Comparison of ENCODE assay signal across 1 cellular context in the genomic region with DNA sequence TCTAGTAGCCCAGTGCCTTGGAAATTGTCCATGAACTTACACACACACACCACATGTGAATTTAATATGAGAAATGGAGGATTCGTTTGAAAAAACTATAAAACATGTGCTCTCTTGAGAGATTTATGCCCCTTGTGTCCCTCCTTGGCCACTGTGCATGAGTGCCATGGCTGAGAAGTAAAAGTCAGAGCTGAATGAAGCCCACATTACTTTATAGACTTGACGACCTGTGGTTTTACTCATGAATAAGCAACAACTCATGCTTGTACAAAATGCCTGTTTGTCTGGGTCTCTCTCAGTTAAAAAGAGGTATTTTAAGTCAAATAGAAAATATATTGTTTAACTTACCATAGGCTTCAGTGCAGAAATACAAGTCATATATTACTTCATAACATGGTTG.
TF ChIP-seq lines count a peak whose summit lies in the region.

No MANE protein-coding gene starts in this region.

TF ChIP-seq in GM12878, 131 proteins besides CTCF, POLR2A, EP300 and RAD21 (continued from another document):
- TF ChIP-seq ETV6 (conservative IDR thresholded peaks at IDR 0.05 in 1 of 2, IDR thresholded peaks at IDR 0.05 in 1 of 2; ENCODE audit: borderline replicate concordance in 1 of 2, low read depth in 1 of 2) (no peak), PAX8 (IDR thresholded peaks at IDR 0.05) (no peak), CBX5 (IDR thresholded peaks at IDR 0.05; ENCODE audit: low read depth) (peak; percentile 37; the same call in 1 of the 2 replicates), IKZF2 (IDR thresholded peaks at IDR 0.05) (0 out of 4 replicates have a peak, but pooled peaks of 1 of the 2 experiments have one; percentile 19), POU2F2 (IDR thresholded peaks at IDR 0.05; ENCODE audit: borderline replicate concordance, low read depth, low read length) (peak; percentile 40; the same call in 1 of the 3 replicates), SIX5 (IDR thresholded peaks at IDR 0.05; ENCODE audit: low read depth, low read length, severe bottlenecking) (no peak), PAX5 (IDR thresholded peaks at IDR 0.05; ENCODE audit: borderline replicate concordance, low read depth, low read length) (peak; percentile 58; the same call in 1 of the 2 replicates), MEF2B (IDR thresholded peaks at IDR 0.05; ENCODE audit: partially characterized antibody, poor library complexity, severe bottlenecking) (peak; percentile 81), HCFC1 (IDR thresholded peaks at IDR 0.05; ENCODE audit: low read length) (no peak), SREBF2 (IDR thresholded peaks at IDR 0.05; ENCODE audit: low read length) (no peak), NFIC (IDR thresholded peaks at IDR 0.05; ENCODE audit: low read depth, low read length) (peak; percentile 49; the same call in 1 of the 2 replicates), SIN3A (IDR thresholded peaks at IDR 0.05; ENCODE audit: low read depth, low read length) (no peak), FOXM1 (IDR thresholded peaks at IDR 0.05; ENCODE audit: low read depth, low read length) (peak; percentile 46; the same call in 1 of the 2 replicates), CEBPB (IDR thresholded peaks at IDR 0.05; ENCODE audit: borderline replicate concordance in 1 of 2, low read depth in 2 of 2, low read length in 2 of 2) (no peak), TARDBP (IDR thresholded peaks at IDR 0.05; ENCODE audit: borderline replicate concordance) (no peak), BHLHE40 (IDR thresholded peaks at IDR 0.05; ENCODE audit: borderline replicate concordance in 1 of 2, low read depth in 2 of 2, low read length in 1 of 2) (no peak), CREB1 (IDR thresholded peaks at IDR 0.05; ENCODE audit: low read depth) (no peak), RCOR1 (conservative IDR thresholded peaks at IDR 0.05; ENCODE audit: low read depth, low read length) (no peak), KAT2A (conservative IDR thresholded peaks at IDR 0.05; ENCODE audit: control insufficient read depth, low read depth, low read length) (no peak), TCF3 (IDR thresholded peaks at IDR 0.05; ENCODE audit: borderline replicate concordance, insufficient read depth, low read depth, low read length) (no peak), LARP7 (IDR thresholded peaks at IDR 0.05) (no peak), ZBED1 (IDR thresholded peaks at IDR 0.05; ENCODE audit: borderline replicate concordance) (no peak), JUNB (IDR thresholded peaks at IDR 0.05) (peak; percentile 17; the same call in 1 of the 2 replicates), BMI1 (IDR thresholded peaks at IDR 0.05; ENCODE audit: borderline replicate concordance) (no peak), YBX1 (IDR thresholded peaks at IDR 0.05) (no peak), RAD51 (IDR thresholded peaks at IDR 0.05) (no peak), NR2C2 (IDR thresholded peaks at IDR 0.05; ENCODE audit: borderline replicate concordance, control insufficient read depth, insufficient read length, low read depth) (no peak), MYC (IDR thresholded peaks at IDR 0.05; ENCODE audit: insufficient read depth, insufficient read length, insufficient replicate concordance, low read length, severe bottlenecking) (no peak), MXI1 (IDR thresholded peaks at IDR 0.05; ENCODE audit: low read depth, low read length) (no peak), CHD2 (IDR thresholded peaks at IDR 0.05; ENCODE audit: borderline replicate concordance, low read depth, low read length) (no peak), SUZ12 (IDR thresholded peaks at IDR 0.05; ENCODE audit: unreplicated experiment) (no peak), SMAD5 (IDR thresholded peaks at IDR 0.05; ENCODE audit: low read depth) (no peak), NR2C1 (IDR thresholded peaks at IDR 0.05) (no peak), ASH2L (IDR thresholded peaks at IDR 0.05; ENCODE audit: borderline replicate concordance, low read depth) (no peak), SREBF1 (IDR thresholded peaks at IDR 0.05; ENCODE audit: low read length) (no peak), SMC3 (IDR thresholded peaks at IDR 0.05; ENCODE audit: borderline replicate concordance, low read length) (0 out of 2 replicates have a peak, but pooled peaks have one; percentile 10), CBFB (IDR thresholded peaks at IDR 0.05; ENCODE audit: low read depth) (no peak), HDGF (IDR thresholded peaks at IDR 0.05) (no peak), DPF2 (IDR thresholded peaks at IDR 0.05) (0 out of 2 replicates have a peak, but pooled peaks have one; percentile 38), SRF (IDR thresholded peaks at IDR 0.05; ENCODE audit: low read depth in 2 of 2, low read length in 2 of 2) (no peak), WRNIP1 (IDR thresholded peaks at IDR 0.05; ENCODE audit: borderline replicate concordance, low read depth, low read length) (no peak), SP1 (IDR thresholded peaks at IDR 0.05; ENCODE audit: low read depth, low read length) (no peak), MYB (IDR thresholded peaks at IDR 0.05; ENCODE audit: borderline replicate concordance, low read depth, low read length) (no peak)
- TF ChIP-seq, protein P1, sequence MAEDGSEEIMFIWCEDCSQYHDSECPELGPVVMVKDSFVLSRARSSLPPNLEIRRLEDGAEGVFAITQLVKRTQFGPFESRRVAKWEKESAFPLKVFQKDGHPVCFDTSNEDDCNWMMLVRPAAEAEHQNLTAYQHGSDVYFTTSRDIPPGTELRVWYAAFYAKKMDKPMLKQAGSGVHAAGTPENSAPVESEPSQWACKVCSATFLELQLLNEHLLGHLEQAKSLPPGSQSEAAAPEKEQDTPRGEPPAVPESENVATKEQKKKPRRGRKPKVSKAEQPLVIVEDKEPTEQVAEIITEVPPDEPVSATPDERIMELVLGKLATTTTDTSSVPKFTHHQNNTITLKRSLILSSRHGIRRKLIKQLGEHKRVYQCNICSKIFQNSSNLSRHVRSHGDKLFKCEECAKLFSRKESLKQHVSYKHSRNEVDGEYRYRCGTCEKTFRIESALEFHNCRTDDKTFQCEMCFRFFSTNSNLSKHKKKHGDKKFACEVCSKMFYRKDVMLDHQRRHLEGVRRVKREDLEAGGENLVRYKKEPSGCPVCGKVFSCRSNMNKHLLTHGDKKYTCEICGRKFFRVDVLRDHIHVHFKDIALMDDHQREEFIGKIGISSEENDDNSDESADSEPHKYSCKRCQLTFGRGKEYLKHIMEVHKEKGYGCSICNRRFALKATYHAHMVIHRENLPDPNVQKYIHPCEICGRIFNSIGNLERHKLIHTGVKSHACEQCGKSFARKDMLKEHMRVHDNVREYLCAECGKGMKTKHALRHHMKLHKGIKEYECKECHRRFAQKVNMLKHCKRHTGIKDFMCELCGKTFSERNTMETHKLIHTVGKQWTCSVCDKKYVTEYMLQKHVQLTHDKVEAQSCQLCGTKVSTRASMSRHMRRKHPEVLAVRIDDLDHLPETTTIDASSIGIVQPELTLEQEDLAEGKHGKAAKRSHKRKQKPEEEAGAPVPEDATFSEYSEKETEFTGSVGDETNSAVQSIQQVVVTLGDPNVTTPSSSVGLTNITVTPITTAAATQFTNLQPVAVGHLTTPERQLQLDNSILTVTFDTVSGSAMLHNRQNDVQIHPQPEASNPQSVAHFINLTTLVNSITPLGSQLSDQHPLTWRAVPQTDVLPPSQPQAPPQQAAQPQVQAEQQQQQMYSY (CRISPR knock-in tag; IDR thresholded peaks at IDR 0.05): no peak
- TF ChIP-seq, protein P2, sequence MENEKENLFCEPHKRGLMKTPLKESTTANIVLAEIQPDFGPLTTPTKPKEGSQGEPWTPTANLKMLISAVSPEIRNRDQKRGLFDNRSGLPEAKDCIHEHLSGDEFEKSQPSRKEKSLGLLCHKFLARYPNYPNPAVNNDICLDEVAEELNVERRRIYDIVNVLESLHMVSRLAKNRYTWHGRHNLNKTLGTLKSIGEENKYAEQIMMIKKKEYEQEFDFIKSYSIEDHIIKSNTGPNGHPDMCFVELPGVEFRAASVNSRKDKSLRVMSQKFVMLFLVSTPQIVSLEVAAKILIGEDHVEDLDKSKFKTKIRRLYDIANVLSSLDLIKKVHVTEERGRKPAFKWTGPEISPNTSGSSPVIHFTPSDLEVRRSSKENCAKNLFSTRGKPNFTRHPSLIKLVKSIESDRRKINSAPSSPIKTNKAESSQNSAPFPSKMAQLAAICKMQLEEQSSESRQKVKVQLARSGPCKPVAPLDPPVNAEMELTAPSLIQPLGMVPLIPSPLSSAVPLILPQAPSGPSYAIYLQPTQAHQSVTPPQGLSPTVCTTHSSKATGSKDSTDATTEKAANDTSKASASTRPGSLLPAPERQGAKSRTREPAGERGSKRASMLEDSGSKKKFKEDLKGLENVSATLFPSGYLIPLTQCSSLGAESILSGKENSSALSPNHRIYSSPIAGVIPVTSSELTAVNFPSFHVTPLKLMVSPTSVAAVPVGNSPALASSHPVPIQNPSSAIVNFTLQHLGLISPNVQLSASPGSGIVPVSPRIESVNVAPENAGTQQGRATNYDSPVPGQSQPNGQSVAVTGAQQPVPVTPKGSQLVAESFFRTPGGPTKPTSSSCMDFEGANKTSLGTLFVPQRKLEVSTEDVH (IDR thresholded peaks at IDR 0.05; ENCODE audit: low read depth, partially characterized antibody): no peak
- TF ChIP-seq, protein P3, sequence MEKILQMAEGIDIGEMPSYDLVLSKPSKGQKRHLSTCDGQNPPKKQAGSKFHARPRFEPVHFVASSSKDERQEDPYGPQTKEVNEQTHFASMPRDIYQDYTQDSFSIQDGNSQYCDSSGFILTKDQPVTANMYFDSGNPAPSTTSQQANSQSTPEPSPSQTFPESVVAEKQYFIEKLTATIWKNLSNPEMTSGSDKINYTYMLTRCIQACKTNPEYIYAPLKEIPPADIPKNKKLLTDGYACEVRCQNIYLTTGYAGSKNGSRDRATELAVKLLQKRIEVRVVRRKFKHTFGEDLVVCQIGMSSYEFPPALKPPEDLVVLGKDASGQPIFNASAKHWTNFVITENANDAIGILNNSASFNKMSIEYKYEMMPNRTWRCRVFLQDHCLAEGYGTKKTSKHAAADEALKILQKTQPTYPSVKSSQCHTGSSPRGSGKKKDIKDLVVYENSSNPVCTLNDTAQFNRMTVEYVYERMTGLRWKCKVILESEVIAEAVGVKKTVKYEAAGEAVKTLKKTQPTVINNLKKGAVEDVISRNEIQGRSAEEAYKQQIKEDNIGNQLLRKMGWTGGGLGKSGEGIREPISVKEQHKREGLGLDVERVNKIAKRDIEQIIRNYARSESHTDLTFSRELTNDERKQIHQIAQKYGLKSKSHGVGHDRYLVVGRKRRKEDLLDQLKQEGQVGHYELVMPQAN (conservative IDR thresholded peaks at IDR 0.05): no peak
- TF ChIP-seq, protein P4, sequence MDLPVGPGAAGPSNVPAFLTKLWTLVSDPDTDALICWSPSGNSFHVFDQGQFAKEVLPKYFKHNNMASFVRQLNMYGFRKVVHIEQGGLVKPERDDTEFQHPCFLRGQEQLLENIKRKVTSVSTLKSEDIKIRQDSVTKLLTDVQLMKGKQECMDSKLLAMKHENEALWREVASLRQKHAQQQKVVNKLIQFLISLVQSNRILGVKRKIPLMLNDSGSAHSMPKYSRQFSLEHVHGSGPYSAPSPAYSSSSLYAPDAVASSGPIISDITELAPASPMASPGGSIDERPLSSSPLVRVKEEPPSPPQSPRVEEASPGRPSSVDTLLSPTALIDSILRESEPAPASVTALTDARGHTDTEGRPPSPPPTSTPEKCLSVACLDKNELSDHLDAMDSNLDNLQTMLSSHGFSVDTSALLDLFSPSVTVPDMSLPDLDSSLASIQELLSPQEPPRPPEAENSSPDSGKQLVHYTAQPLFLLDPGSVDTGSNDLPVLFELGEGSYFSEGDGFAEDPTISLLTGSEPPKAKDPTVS (IDR thresholded peaks at IDR 0.05; ENCODE audit: low read depth, low read length): no peak
- TF ChIP-seq, protein P5, sequence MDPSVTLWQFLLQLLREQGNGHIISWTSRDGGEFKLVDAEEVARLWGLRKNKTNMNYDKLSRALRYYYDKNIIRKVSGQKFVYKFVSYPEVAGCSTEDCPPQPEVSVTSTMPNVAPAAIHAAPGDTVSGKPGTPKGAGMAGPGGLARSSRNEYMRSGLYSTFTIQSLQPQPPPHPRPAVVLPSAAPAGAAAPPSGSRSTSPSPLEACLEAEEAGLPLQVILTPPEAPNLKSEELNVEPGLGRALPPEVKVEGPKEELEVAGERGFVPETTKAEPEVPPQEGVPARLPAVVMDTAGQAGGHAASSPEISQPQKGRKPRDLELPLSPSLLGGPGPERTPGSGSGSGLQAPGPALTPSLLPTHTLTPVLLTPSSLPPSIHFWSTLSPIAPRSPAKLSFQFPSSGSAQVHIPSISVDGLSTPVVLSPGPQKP (IDR thresholded peaks at IDR 0.05; ENCODE audit: low read depth, low read length): no peak
- TF ChIP-seq, protein P6, sequence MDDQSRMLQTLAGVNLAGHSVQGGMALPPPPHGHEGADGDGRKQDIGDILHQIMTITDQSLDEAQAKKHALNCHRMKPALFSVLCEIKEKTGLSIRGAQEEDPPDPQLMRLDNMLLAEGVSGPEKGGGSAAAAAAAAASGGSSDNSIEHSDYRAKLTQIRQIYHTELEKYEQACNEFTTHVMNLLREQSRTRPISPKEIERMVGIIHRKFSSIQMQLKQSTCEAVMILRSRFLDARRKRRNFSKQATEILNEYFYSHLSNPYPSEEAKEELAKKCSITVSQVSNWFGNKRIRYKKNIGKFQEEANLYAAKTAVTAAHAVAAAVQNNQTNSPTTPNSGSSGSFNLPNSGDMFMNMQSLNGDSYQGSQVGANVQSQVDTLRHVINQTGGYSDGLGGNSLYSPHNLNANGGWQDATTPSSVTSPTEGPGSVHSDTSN (IDR thresholded peaks at IDR 0.05; ENCODE audit: insufficient replicate concordance, low read depth, low read length): no peak
